Comparison of ENCODE assay signal across 11 cellular contexts in the genomic region with DNA sequence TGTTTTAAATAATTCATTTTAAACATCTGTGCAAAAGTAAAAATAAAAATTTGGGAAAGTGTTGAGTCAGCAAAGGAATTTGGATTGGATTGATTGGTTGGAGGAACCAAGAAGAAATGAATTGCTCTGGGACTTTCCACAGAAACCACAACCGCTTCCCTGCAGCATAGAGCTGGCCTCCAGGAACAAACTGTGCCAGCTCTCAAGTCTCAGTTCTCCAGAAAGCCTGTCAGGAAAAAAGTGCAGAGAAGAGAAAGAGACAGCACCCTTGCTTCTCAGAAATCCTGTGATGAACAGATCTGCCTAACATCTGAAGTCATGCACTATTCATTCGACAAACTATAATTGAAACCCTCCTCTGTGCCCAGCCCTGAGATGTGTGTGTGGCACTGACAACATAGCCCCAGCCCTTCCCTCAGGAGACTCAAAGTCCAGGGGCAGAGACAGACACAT. TPM values are rescaled to one million over a fixed set of nuclear protein-coding genes. Genes with fewer than 3 reads are reported as not detected.
DNase-seq lines count a peak whose midpoint lies in the region; ATAC-seq and TF ChIP-seq lines count a peak whose summit lies in the region.
"Had no signal": no experiment of that assay in that cellular context is flagged by ENCODE, and none has a peak within 500 bp of the region (broad histone marks: within the 10 kb centered on the region; RNA-seq: fewer than 3 reads in every experiment).

No MANE protein-coding gene starts in this region.

- H3K27me3 Mint-ChIP-seq in chondrocyte (ENCODE audit: low read depth) (peaks cover 10% of the 10 kb centered on the region), Calu3 (ENCODE audit: unreplicated experiment) (no peaks in the 10 kb centered on the region)
- H3K27me3 Mint-ChIP-seq: memory B cell had no signal

- H3K4me3 Mint-ChIP-seq in chondrocyte (ENCODE audit: unreplicated experiment): no peak overlapping the region
- no peak overlapping the region for H3K4me3 Mint-ChIP-seq in Calu3 (ENCODE audit: low read depth, unreplicated experiment)
- H3K4me3 Mint-ChIP-seq: memory B cell had no signal

- intact Hi-C loops in Calu3 (cut with micrococcal nuclease; ENCODE audit: unreplicated experiment): no loop called here

- no peak for ATAC-seq in HG03196 (IDR thresholded peaks at IDR 0.05; ENCODE audit: unreplicated experiment)

- TF ChIP-seq CTCF in chondrocyte (IDR thresholded peaks at IDR 0.05): no peak
- no peak for TF ChIP-seq CTCF in Calu3 (IDR thresholded peaks at IDR 0.05; ENCODE audit: unreplicated experiment)

- H3K27ac Mint-ChIP-seq in chondrocyte (ENCODE audit: unreplicated experiment) (peak overlapping the region; percentile 62), Calu3 (ENCODE audit: unreplicated experiment) (no peak overlapping the region)
- H3K27ac Mint-ChIP-seq: memory B cell had no signal

- peaks cover 12% of the 10 kb centered on the region for H3K4me1 Mint-ChIP-seq in chondrocyte (ENCODE audit: low read depth)
- H3K4me1 Mint-ChIP-seq in Calu3 (ENCODE audit: low read depth, unreplicated experiment): peaks cover 14% of the 10 kb centered on the region

- BruUV-seq in Calu3 (replicated peaks; lab: Mats Ljungman, UMichigan): no TSS peak

- H3K36me3 Mint-ChIP-seq in chondrocyte (ENCODE audit: low read depth): peaks cover 2% of the 10 kb centered on the region
- H3K36me3 Mint-ChIP-seq in Calu3 (ENCODE audit: insufficient read depth, unreplicated experiment): peaks cover 3% of the 10 kb centered on the region

- DNase-seq in MV-4-11 (lab: John Stamatoyannopoulos, UW): peak; percentile 60
- DNase-seq in chondrocyte (ENCODE audit: low spot score): no peak
- peak; percentile 75 for DNase-seq in renal cortical epithelial cell (ENCODE audit: low read depth)
- no peak for DNase-seq in DMS114 treated with DMSO at 0.1 percent for 48 hours (lab: John Stamatoyannopoulos, UW; ENCODE audit: unreplicated experiment)
- DNase-seq in Calu3: no peak
- DNase-seq: activated gamma-delta T cell treated with Interleukin-2 at 50 U/mL for 16 hours, heart right ventricle, NCI-H510A, trophoblast cell had no signal

- CTCF ChIA-PET in Calu3 (lab: Charles Lee): interaction anchor here (1.2 kb wide), 1 partner anchor 12 kb away, joined by 5 read pairs; no protein-coding TSS in a partner anchor

- H3K9me3 Mint-ChIP-seq in chondrocyte (ENCODE audit: low read depth) (peaks cover 7% of the 10 kb centered on the region), Calu3 (ENCODE audit: low read depth, unreplicated experiment) (peaks cover 9% of the 10 kb centered on the region)

RNA-seq across cellular contexts. Expression of a gene that starts 14.8 kb away (rescaled TPM):
- total RNA-seq in chondrocyte (0.39 to 1.0 TPM (median 0.59 TPM) in 3 replicates), renal cortical epithelial cell (0.20 TPM in 1 of 2 replicates, not detected in the other), Calu3 (2022) (6.6 and 6.9 TPM in 2 replicates)

RNA-seq across cellular contexts. Expression of a gene that starts 35.9 kb away (rescaled TPM):
- total RNA-seq in chondrocyte (not detected in 3 replicates), renal cortical epithelial cell (not detected in 2 replicates), Calu3 (2022) (not detected in 2 replicates)
- total RNA-seq: heart right ventricle had no signal

RNA-seq across cellular contexts. Expression of a gene that starts 54.0 kb away (rescaled TPM):
- total RNA-seq in chondrocyte (4.5 to 8.1 TPM (median 7.0 TPM) in 3 replicates), renal cortical epithelial cell (9.6 and 12.3 TPM in 2 replicates), Calu3 (2022) (24.7 and 25.7 TPM in 2 replicates)

Comparison
In these comparisons a context has a peak if more than half of its experiments do, and no peak if none do; other contexts are left out.
1. DNase-seq: peak in MV-4-11 (single experiment) and renal cortical epithelial cell (single experiment); none in chondrocyte (single experiment), DMS114 treated with DMSO at 0.1 percent for 48 hours (single experiment) and Calu3 (single experiment).